In genomic region chr3:38117748-38118420, GRCh38 we compare ENCODE assay signal across 8 cellular contexts. TPM values are rescaled to one million over a fixed set of nuclear protein-coding genes. Genes with fewer than 3 reads are reported as not detected.
DNase-seq lines count a peak whose midpoint lies in the region; ATAC-seq and TF ChIP-seq lines count a peak whose summit lies in the region.

No MANE protein-coding gene starts in this region.

- intact Hi-C loops in activated T-helper 1 cell treated with anti-CD3 and anti-CD28 coated beads, Interleukin-12 subunit alpha, Interleukin-12 subunit beta, Interleukin-2, Interleukin-4 antibody, amounts not matched to agents 30 ng/mL and 10 ng/mL and 1 ng/mL, durations not matched to agents 14 hours and 24 hours and 36 hours (cut with micrococcal nuclease): loop anchor here (1.0 to 5.0 kb wide), 5 partner anchors 134 to 362 kb away; partner anchors contain the start of gene XYLB
- intact Hi-C loops in posterior cingulate gyrus (cut with DNase I) (loop anchor here (5.0 kb wide), 1 partner anchor 234 kb away; no protein-coding TSS in a partner anchor), aorta (cut with DNase I) (no loop called here)

- no peaks in the 10 kb centered on the region for H3K9me3 Mint-ChIP-seq in activated T-helper 1 cell treated with anti-CD3 and anti-CD28 coated beads, Interleukin-12 subunit alpha, Interleukin-12 subunit beta, Interleukin-2, Interleukin-4 antibody, amounts not matched to agents 30 ng/mL and 10 ng/mL and 1 ng/mL, durations not matched to agents 14 hours and 24 hours and 36 hours

- no peaks in the 10 kb centered on the region for H3K36me3 ChIP-seq in aorta (ENCODE audit: control insufficient read depth in 1 of 2, insufficient read depth in 2 of 2, low read length in 1 of 2)

- ATAC-seq in GM18519 (IDR thresholded peaks at IDR 0.05; ENCODE audit: low FRiP score, unreplicated experiment): peak; percentile 66
- peak; percentile 56 for ATAC-seq in HG03064 (IDR thresholded peaks at IDR 0.05; ENCODE audit: low read depth, unreplicated experiment)
- ATAC-seq in aorta (ENCODE audit: low FRiP score): peak; percentile 65

- H3K27ac Mint-ChIP-seq in activated T-helper 1 cell treated with anti-CD3 and anti-CD28 coated beads, Interleukin-12 subunit alpha, Interleukin-12 subunit beta, Interleukin-2, Interleukin-4 antibody, amounts not matched to agents 30 ng/mL and 10 ng/mL and 1 ng/mL, durations not matched to agents 14 hours and 24 hours and 36 hours: no peak overlapping the region

- peaks cover 18% of the 10 kb centered on the region for H3K36me3 Mint-ChIP-seq in activated T-helper 1 cell treated with anti-CD3 and anti-CD28 coated beads, Interleukin-12 subunit alpha, Interleukin-12 subunit beta, Interleukin-2, Interleukin-4 antibody, amounts not matched to agents 30 ng/mL and 10 ng/mL and 1 ng/mL, durations not matched to agents 14 hours and 24 hours and 36 hours (ENCODE audit: low read depth)

- H3K4me1 Mint-ChIP-seq in activated T-helper 1 cell treated with anti-CD3 and anti-CD28 coated beads, Interleukin-12 subunit alpha, Interleukin-12 subunit beta, Interleukin-2, Interleukin-4 antibody, amounts not matched to agents 30 ng/mL and 10 ng/mL and 1 ng/mL, durations not matched to agents 14 hours and 24 hours and 36 hours (ENCODE audit: low read depth): no peaks in the 10 kb centered on the region

- TF ChIP-seq CTCF in AG09319 (IDR thresholded peaks at IDR 0.05; ENCODE audit: low read depth, low read length): peak; percentile 81

- no peak for DNase-seq in AG09319 (ENCODE audit: extremely low read depth, low read depth)
- DNase-seq in activated T-helper 1 cell treated with anti-CD3 and anti-CD28 coated beads, Interleukin-12 subunit alpha, Interleukin-12 subunit beta, Interleukin-2, Interleukin-4 antibody, amounts not matched to agents 30 ng/mL and 10 ng/mL and 1 ng/mL, durations not matched to agents 14 hours and 24 hours and 36 hours (ENCODE audit: low spot score): peak; percentile 60
- DNase-seq in foreskin melanocyte: peak; percentile 51
- peak in 8 of 10 donors; percentile 44 to 94 (median 55) for DNase-seq in posterior cingulate gyrus
- DNase-seq in aorta: peak; percentile 71 to 88

- H3K4me3 ChIP-seq in aorta (ENCODE audit: low read length in 2 of 2): no peak overlapping the region

- 51 to 52% methylated on average over 11 of the region's 11 CpGs for WGBS in aorta, 2 donors

- H3K27me3 ChIP-seq in aorta (ENCODE audit: control insufficient read depth in 1 of 2, insufficient read depth in 2 of 2, low read length in 1 of 2): no peaks in the 10 kb centered on the region

- H3K27me3 Mint-ChIP-seq in activated T-helper 1 cell treated with anti-CD3 and anti-CD28 coated beads, Interleukin-12 subunit alpha, Interleukin-12 subunit beta, Interleukin-2, Interleukin-4 antibody, amounts not matched to agents 30 ng/mL and 10 ng/mL and 1 ng/mL, durations not matched to agents 14 hours and 24 hours and 36 hours (ENCODE audit: insufficient read depth): no peaks in the 10 kb centered on the region

- H3K27ac ChIP-seq in aorta (ENCODE audit: low read depth in 1 of 2, low read length in 2 of 2): no peak overlapping the region

- no peaks in the 10 kb centered on the region for H3K4me1 ChIP-seq in aorta (ENCODE audit: control insufficient read depth in 1 of 2, insufficient read depth in 2 of 2, low read length in 2 of 2)

- no peak overlapping the region for H3K4me3 Mint-ChIP-seq in activated T-helper 1 cell treated with anti-CD3 and anti-CD28 coated beads, Interleukin-12 subunit alpha, Interleukin-12 subunit beta, Interleukin-2, Interleukin-4 antibody, amounts not matched to agents 30 ng/mL and 10 ng/mL and 1 ng/mL, durations not matched to agents 14 hours and 24 hours and 36 hours

- no peaks in the 10 kb centered on the region for H3K9me3 ChIP-seq in aorta (ENCODE audit: control insufficient read depth, low read length)

TF ChIP-seq in PFSK-1, 5 proteins besides CTCF, POLR2A, EP300 and RAD21:
- TF ChIP-seq REST (IDR thresholded peaks at IDR 0.05; ENCODE audit: insufficient read depth in 1 of 2, low read depth in 2 of 2, low read length in 2 of 2) (no peak), FOXP2 (optimal IDR thresholded peaks at IDR 0.05; ENCODE audit: borderline replicate concordance, extremely low read depth, extremely low read length, insufficient read depth) (peak; percentile 18)

RNA-seq across cellular contexts. Expression of gene ACAA1, which starts 19.0 kb away (rescaled TPM):
- 39.7 TPM for polyA plus RNA-seq in PFSK-1 (2012; ENCODE audit: insufficient read length, low read depth)
- total RNA-seq in activated T-helper 1 cell treated with anti-CD3 and anti-CD28 coated beads, Interleukin-12 subunit alpha, Interleukin-12 subunit beta, Interleukin-2, Interleukin-4 antibody, amounts not matched to agents 30 ng/mL and 10 ng/mL and 1 ng/mL, durations not matched to agents 14 hours and 24 hours and 36 hours: 69.3 and 73.4 TPM in 2 replicates
- 10 to 100 TPM; 39.3 to 54.8 TPM for total RNA-seq in aorta
- 10 to 100 TPM; 58.4 to 69.2 TPM for polyA plus RNA-seq in aorta

RNA-seq across cellular contexts. Expression of gene MYD88, which starts 20.6 kb away (rescaled TPM):
- polyA plus RNA-seq in PFSK-1 (2012; ENCODE audit: insufficient read length, low read depth): 5.3 TPM
- 38.6 and 42.1 TPM in 2 replicates for total RNA-seq in activated T-helper 1 cell treated with anti-CD3 and anti-CD28 coated beads, Interleukin-12 subunit alpha, Interleukin-12 subunit beta, Interleukin-2, Interleukin-4 antibody, amounts not matched to agents 30 ng/mL and 10 ng/mL and 1 ng/mL, durations not matched to agents 14 hours and 24 hours and 36 hours
- total RNA-seq in aorta: 10 to 100 TPM; 23.4 to 33.6 TPM
- polyA plus RNA-seq in aorta: 10 to 100 TPM; 17.7 to 19.3 TPM

RNA-seq across cellular contexts. Expression of gene OXSR1, which starts 47.5 kb away (rescaled TPM):
- 12.7 TPM for polyA plus RNA-seq in PFSK-1 (2012; ENCODE audit: insufficient read length, low read depth)
- total RNA-seq in activated T-helper 1 cell treated with anti-CD3 and anti-CD28 coated beads, Interleukin-12 subunit alpha, Interleukin-12 subunit beta, Interleukin-2, Interleukin-4 antibody, amounts not matched to agents 30 ng/mL and 10 ng/mL and 1 ng/mL, durations not matched to agents 14 hours and 24 hours and 36 hours: 48.6 and 50.8 TPM in 2 replicates
- 10 to 100 TPM; 38.9 to 42.0 TPM for total RNA-seq in aorta
- 10 to 100 TPM in 1 of 2 donors, 1 to 10 TPM in 1; 7.9 to 13.9 TPM for polyA plus RNA-seq in aorta

Comparison
In these comparisons a context has a peak if more than half of its experiments do, and no peak if none do; other contexts are left out.
1. intact Hi-C loops: an anchor here in activated T-helper 1 cell treated with anti-CD3 and anti-CD28 coated beads, Interleukin-12 subunit alpha, Interleukin-12 subunit beta, Interleukin-2, Interleukin-4 antibody, amounts not matched to agents 30 ng/mL and 10 ng/mL and 1 ng/mL, durations not matched to agents 14 hours and 24 hours and 36 hours (1.0 to 5.0 kb wide) and posterior cingulate gyrus (5.0 kb wide); none called in aorta.